In the genomic region with DNA sequence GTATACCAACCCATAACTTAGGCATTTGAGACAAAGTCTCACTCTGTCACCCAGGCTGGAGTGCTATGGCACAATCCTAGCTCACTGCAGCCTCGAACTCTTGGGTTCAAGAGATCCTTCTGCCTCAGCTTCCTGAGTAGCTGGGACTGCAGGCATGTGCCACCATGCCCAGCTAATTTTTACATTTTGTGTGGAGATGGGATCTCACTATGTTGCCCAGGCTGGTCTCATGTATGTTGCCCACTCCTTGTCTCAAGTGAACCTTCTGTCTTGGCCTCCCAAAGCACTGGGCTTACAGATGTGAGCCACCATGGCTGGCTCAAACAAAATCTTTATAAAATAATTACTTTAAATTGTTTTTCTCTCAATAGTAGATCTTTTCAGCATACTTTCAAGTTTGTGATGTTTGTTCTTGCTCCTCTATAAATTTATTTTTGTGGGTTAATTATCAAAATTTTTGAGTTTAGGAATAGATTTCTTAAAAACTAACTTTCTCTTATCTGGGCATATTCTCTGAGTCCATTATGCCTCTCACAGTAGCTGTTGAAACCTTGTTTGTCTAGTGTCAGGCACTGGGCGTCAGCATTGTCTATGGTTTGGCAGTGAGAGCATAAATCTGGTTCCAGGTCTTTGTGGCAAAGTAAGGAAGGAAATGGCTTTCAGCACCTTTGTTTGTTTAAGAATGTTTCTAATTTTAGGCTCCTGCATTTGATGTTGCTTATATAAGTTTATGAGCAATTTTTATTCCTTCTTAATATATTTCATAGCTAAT, we compare ENCODE assay signal across 8 cellular contexts. TPM values are rescaled to one million over a fixed set of nuclear protein-coding genes. Genes with fewer than 3 reads are reported as not detected.
DNase-seq lines count a peak whose midpoint lies in the region; ATAC-seq, FAIRE-seq and TF ChIP-seq lines count a peak whose summit lies in the region.

No MANE protein-coding gene starts in this region.

- no peaks in the 10 kb centered on the region for H3K9me1 ChIP-seq in keratinocyte (ENCODE audit: control insufficient read depth, extremely low read depth, insufficient read depth, low read length)

- H3K79me2 ChIP-seq in keratinocyte (ENCODE audit: control insufficient read depth, insufficient read depth, low read length), result no peaks in the 10 kb centered on the region

- FAIRE-seq in keratinocyte (lab: Jason Lieb, UNC), result peak; percentile 74

- no peak overlapping the region for H3K4me3 ChIP-seq in MG63
- no peak overlapping the region for H3K4me3 ChIP-seq in keratinocyte (ENCODE audit: control insufficient read depth in 2 of 3, extremely low read depth in 1 of 3, insufficient read depth in 2 of 3, low read depth in 1 of 3, low read length in 3 of 3)

- no peak overlapping the region for H3K9ac ChIP-seq in keratinocyte (ENCODE audit: control insufficient read depth, extremely low read depth, insufficient read depth, low read length)

- H3K27me3 Mint-ChIP-seq in activated CD4-positive, alpha-beta T cell treated with anti-CD3 and anti-CD28 coated beads for 36 hours, result no peaks in the 10 kb centered on the region

- intact Hi-C loops in activated CD4-positive, alpha-beta T cell treated with anti-CD3 and anti-CD28 coated beads for 36 hours (cut with DNase I, micrococcal nuclease), result no loop called here

- H3K36me3 ChIP-seq in MG63 (peaks cover 44% of the 10 kb centered on the region), keratinocyte (ENCODE audit: control insufficient read depth in 2 of 2, extremely low read depth in 1 of 2, insufficient read depth in 2 of 2, low read length in 2 of 2) (peaks cover 1 to 8% of the 10 kb centered on the region in 2 experiments)

- DNase-seq in activated CD4-positive, alpha-beta T cell treated with anti-CD3 and anti-CD28 coated beads for 36 hours, result peak; percentile 51
- no peak for DNase-seq in activated CD4-positive, alpha-beta T cell treated with anti-CD3 and anti-CD28 coated beads, Interleukin-2, amount 50 U/mL, for 48 hours
- peak; percentile 42 for DNase-seq in MG63
- DNase-seq in activated naive CD4-positive, alpha-beta T cell treated with anti-CD3 and anti-CD28 coated beads, Interleukin-2, amount 50 U/mL, for 16 hours, result peak; percentile 37
- DNase-seq in keratinocyte (ENCODE audit: low read depth, low spot score), result no peak
- DNase-seq in amniotic stem cell (lab: John Stamatoyannopoulos, UW), result no peak
- DNase-seq in iPS-NIHi11 (ENCODE audit: low spot score), result no peak

- no peak overlapping the region for H2AFZ ChIP-seq in keratinocyte (ENCODE audit: control insufficient read depth, low read length)

- CTCF ChIA-PET in activated CD4-positive, alpha-beta T cell treated with anti-CD3 and anti-CD28 coated beads for 36 hours (lab: Charles Lee), result interaction anchor here (0.9 to 1.5 kb wide), 3 partner anchors 23 to 738 kb away, joined by 3 read pairs; no protein-coding TSS in a partner anchor

- H4K20me1 ChIP-seq in keratinocyte (ENCODE audit: control insufficient read depth, extremely low read depth, insufficient read depth, low read length), result no peaks in the 10 kb centered on the region

- no peak overlapping the region for H3K4me2 ChIP-seq in keratinocyte (ENCODE audit: control insufficient read depth, extremely low read depth, insufficient read depth, low read depth, low read length)

- no peaks in the 10 kb centered on the region for H3K9me3 ChIP-seq in MG63
- no peaks in the 10 kb centered on the region for H3K9me3 ChIP-seq in keratinocyte (ENCODE audit: control insufficient read depth, low read depth, low read length)

- peak; percentile 60 for ATAC-seq in activated CD4-positive, alpha-beta T cell treated with anti-CD3 and anti-CD28 coated beads for 36 hours
- ATAC-seq in GM19328 (IDR thresholded peaks at IDR 0.05; ENCODE audit: unreplicated experiment), result no peak

- no peaks in the 10 kb centered on the region for H3K27me3 ChIP-seq in MG63
- no peaks in the 10 kb centered on the region for H3K27me3 ChIP-seq in keratinocyte (ENCODE audit: control insufficient read depth, extremely low read depth, insufficient read depth, low read length)

- H3K4me3 Mint-ChIP-seq in activated CD4-positive, alpha-beta T cell treated with anti-CD3 and anti-CD28 coated beads for 36 hours, result no peak overlapping the region

- no peaks in the 10 kb centered on the region for H3K4me1 ChIP-seq in keratinocyte (ENCODE audit: control insufficient read depth, extremely low read depth, insufficient read depth, low read length)

- no peaks in the 10 kb centered on the region for H3K36me3 Mint-ChIP-seq in activated CD4-positive, alpha-beta T cell treated with anti-CD3 and anti-CD28 coated beads for 36 hours (ENCODE audit: low read depth)

- POLR2A ChIA-PET in activated CD4-positive, alpha-beta T cell treated with anti-CD3 and anti-CD28 coated beads for 36 hours (lab: Charles Lee), result no interaction called here

- no peak overlapping the region for H3K27ac Mint-ChIP-seq in activated CD4-positive, alpha-beta T cell treated with anti-CD3 and anti-CD28 coated beads for 36 hours

- H3K9me3 Mint-ChIP-seq in activated CD4-positive, alpha-beta T cell treated with anti-CD3 and anti-CD28 coated beads for 36 hours (ENCODE audit: low read depth), result no peaks in the 10 kb centered on the region

- H3K27ac ChIP-seq in keratinocyte (ENCODE audit: control insufficient read depth, insufficient read depth, low read length), result no peak overlapping the region

- peaks cover 5% of the 10 kb centered on the region for H3K4me1 Mint-ChIP-seq in activated CD4-positive, alpha-beta T cell treated with anti-CD3 and anti-CD28 coated beads for 36 hours

- TF ChIP-seq CTCF in keratinocyte (optimal IDR thresholded peaks at IDR 0.05 in 1 of 3, IDR thresholded peaks at IDR 0.05 in 1 of 3, conservative IDR thresholded peaks at IDR 0.05 in 1 of 3; ENCODE audit: extremely low read depth in 1 of 3, insufficient read depth in 2 of 3, low read length in 3 of 3), result peak in 2 of 3 experiments; percentile 6 to 56

- dilution Hi-C loops in keratinocyte (cut with MboI; ENCODE audit: extremely low pct_ligation_motif_present, low sequenced_read_pairs), result no loop called here

RNA-seq across cellular contexts. Expression of a gene that starts 38.7 kb away (rescaled TPM):
- total RNA-seq in activated CD4-positive, alpha-beta T cell treated with anti-CD3 and anti-CD28 coated beads for 36 hours, result 10 to 100 TPM; 30.9 to 33.8 TPM
- total RNA-seq in MG63 (2014; rRNA removed; shearing (Covaris generic); ENCODE audit: low replicate concordance), result 47.8 and 64.6 TPM in 2 replicates
- polyA plus RNA-seq in keratinocyte, result 14.4 to 26.1 TPM (median 25.4 TPM) in 3 replicates
- 25.9 TPM for polyA plus RNA-seq in keratinocyte (2011; ENCODE audit: low read depth)
- polyA plus RNA-seq in keratinocyte (2011; cell fraction: cytosol; rRNA removed), result 13.0 and 19.8 TPM in 2 replicates
- polyA plus RNA-seq in keratinocyte (2011; cell fraction: nucleus; rRNA removed), result 13.2 and 18.6 TPM in 2 replicates
- polyA plus RNA-seq in keratinocyte (2012; ENCODE audit: low replicate concordance), result 12.7 and 21.6 TPM in 2 replicates
- 30.2 to 38.8 TPM (median 38.1 TPM) in 3 replicates for polyA minus RNA-seq in keratinocyte
- 23.2 TPM for polyA minus RNA-seq in keratinocyte (2011; cell fraction: cytosol; rRNA and poly(A)+ RNA removed)
- 12.6 and 22.1 TPM in 2 replicates for polyA minus RNA-seq in keratinocyte (2011; cell fraction: nucleus; rRNA and poly(A)+ RNA removed)

RNA-seq across cellular contexts. Expression of a gene that starts 38.8 kb away (rescaled TPM):
- 10 to 100 TPM; 18.0 TPM for total RNA-seq in activated CD4-positive, alpha-beta T cell treated with anti-CD3 and anti-CD28 coated beads for 36 hours
- 11.3 and 30.2 TPM in 2 replicates for total RNA-seq in MG63 (2014; rRNA removed; shearing (Covaris generic); ENCODE audit: low replicate concordance)
- polyA plus RNA-seq in keratinocyte, result 4.5 to 10.4 TPM (median 5.9 TPM) in 3 replicates
- polyA plus RNA-seq in keratinocyte (2011; ENCODE audit: low read depth), result 3.5 TPM
- polyA plus RNA-seq in keratinocyte (2011; cell fraction: cytosol; rRNA removed), result 5.6 and 10.0 TPM in 2 replicates
- polyA plus RNA-seq in keratinocyte (2011; cell fraction: nucleus; rRNA removed), result 5.0 and 5.3 TPM in 2 replicates
- 3.3 and 6.1 TPM in 2 replicates for polyA plus RNA-seq in keratinocyte (2012; ENCODE audit: low replicate concordance)
- polyA minus RNA-seq in keratinocyte, result 2.5 to 8.9 TPM (median 5.6 TPM) in 3 replicates
- 6.7 TPM for polyA minus RNA-seq in keratinocyte (2011; cell fraction: cytosol; rRNA and poly(A)+ RNA removed)
- polyA minus RNA-seq in keratinocyte (2011; cell fraction: nucleus; rRNA and poly(A)+ RNA removed), result 3.6 and 9.3 TPM in 2 replicates

Comparison
In these comparisons a context has a peak if more than half of its experiments do, and no peak if none do; other contexts are left out.
1. DNase-seq: peak in activated CD4-positive, alpha-beta T cell treated with anti-CD3 and anti-CD28 coated beads for 36 hours (single experiment), MG63 (single experiment) and activated naive CD4-positive, alpha-beta T cell treated with anti-CD3 and anti-CD28 coated beads, Interleukin-2, amount 50 U/mL, for 16 hours (single experiment); none in activated CD4-positive, alpha-beta T cell treated with anti-CD3 and anti-CD28 coated beads, Interleukin-2, amount 50 U/mL, for 48 hours (0 of 2), keratinocyte (single experiment), amniotic stem cell (single experiment) and iPS-NIHi11 (single experiment).